In the genomic region with DNA sequence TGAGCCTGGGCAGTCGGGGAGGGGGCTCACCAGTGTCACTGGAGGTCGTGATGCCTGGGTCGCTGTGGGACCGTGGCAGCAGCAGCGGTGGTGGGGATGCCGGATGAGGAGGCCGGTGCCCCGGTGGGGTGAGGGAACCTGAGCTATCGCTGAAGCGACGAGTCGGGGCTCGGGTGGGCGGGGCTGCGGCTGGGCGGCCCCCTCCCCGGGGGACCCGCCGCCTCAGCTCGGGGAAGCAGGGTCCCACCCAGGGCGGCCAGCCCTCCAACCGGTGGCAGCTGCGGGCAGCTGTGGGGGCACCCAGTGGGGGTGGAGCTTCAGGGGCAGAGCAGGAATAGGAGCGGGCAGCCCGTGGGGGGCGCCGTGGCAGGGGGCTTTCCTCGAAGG, we compare ENCODE assay signal across 1 cellular context.
TF ChIP-seq lines count a peak whose summit lies in the region.

No MANE protein-coding gene starts in this region.

TF ChIP-seq in endothelial cell of umbilical vein, 7 proteins besides CTCF, POLR2A, EP300 and RAD21:
- TF ChIP-seq JUN (IDR thresholded peaks at IDR 0.05; ENCODE audit: borderline replicate concordance, insufficient read depth, insufficient read length, low read depth) (no peak), MYC (IDR thresholded peaks at IDR 0.05; ENCODE audit: low read depth, low read length) (no peak), GATA2 (IDR thresholded peaks at IDR 0.05; ENCODE audit: insufficient read depth, insufficient read length, low read depth, low read length) (no peak), POLR2AphosphoS5 (IDR thresholded peaks at IDR 0.05; ENCODE audit: insufficient read depth, low read depth, low read length) (no peak), EZH2 (IDR thresholded peaks at IDR 0.05; ENCODE audit: borderline replicate concordance, low read depth, low read length, severe bottlenecking) (no peak), FOS (IDR thresholded peaks at IDR 0.05; ENCODE audit: borderline replicate concordance, insufficient read depth, low read length) (no peak)
- TF ChIP-seq, protein P1, sequence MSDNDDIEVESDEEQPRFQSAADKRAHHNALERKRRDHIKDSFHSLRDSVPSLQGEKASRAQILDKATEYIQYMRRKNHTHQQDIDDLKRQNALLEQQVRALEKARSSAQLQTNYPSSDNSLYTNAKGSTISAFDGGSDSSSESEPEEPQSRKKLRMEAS (IDR thresholded peaks at IDR 0.05; ENCODE audit: insufficient read depth, insufficient read length) = no peak
